ENCODE assay signal across 17 cellular contexts in genomic region chr22:44179989-44180705, GRCh38. TPM values are rescaled to one million over a fixed set of nuclear protein-coding genes. Genes with fewer than 3 reads are reported as not detected.
A peak's percentile ranks its signal among the peaks of the same experiment; 100 is the strongest.
DNase-seq lines count a peak whose midpoint lies in the region; ATAC-seq and TF ChIP-seq lines count a peak whose summit lies in the region.
"Had no signal": no experiment of that assay in that cellular context is flagged by ENCODE, and none has a peak within 500 bp of the region (broad histone marks: within the 10 kb centered on the region; RNA-seq: fewer than 3 reads in every experiment).

No MANE protein-coding gene starts in this region.

- CTCF ChIA-PET in HEK293 (lab: Yijun Ruan, JAX) (interaction anchor here (1.1 to 2.0 kb wide), 3 partner anchors 11 to 187 kb away, joined by 3 to 6 read pairs (median 5); no protein-coding TSS in a partner anchor), PC-9 (lab: Charles Lee) (no interaction called here)

- TF ChIP-seq CTCF in CD14-positive monocyte (IDR thresholded peaks at IDR 0.05) = no peak
- TF ChIP-seq CTCF in HEK293 (tag by site-specific recombination; IDR thresholded peaks at IDR 0.05) = no peak
- TF ChIP-seq CTCF in PC-9 (conservative IDR thresholded peaks at IDR 0.05) = no peak

- intact Hi-C loops in CD14-positive monocyte (cut with micrococcal nuclease) = loop anchor here (5.0 to 10.0 kb wide), 4 partner anchors 113 to 445 kb away; partner anchors contain the start of gene RTL6 (in 1 of the 2)
- intact Hi-C loops in PC-9 (cut with micrococcal nuclease; ENCODE audit: unreplicated experiment) = no loop called here

- no peak for ATAC-seq in T-helper 17 cell
- no peak for ATAC-seq in memory B cell (ENCODE audit: low read depth)
- no peak for ATAC-seq in GM21526 (IDR thresholded peaks at IDR 0.05; ENCODE audit: low FRiP score, unreplicated experiment)
- no peak for ATAC-seq in GM18498 (IDR thresholded peaks at IDR 0.05; ENCODE audit: unreplicated experiment)

- H3K27ac ChIP-seq in HEK293 (ENCODE audit: extremely low read depth, low read depth, low read length) (no peak overlapping the region), PC-9 (no peak overlapping the region)
- H3K27ac ChIP-seq: C4-2B had no signal

- H3K9me3 ChIP-seq in HEK293 (ENCODE audit: control insufficient read depth, insufficient read depth, low read depth, low read length) = no peaks in the 10 kb centered on the region
- no peaks in the 10 kb centered on the region for H3K9me3 ChIP-seq in T-helper 17 cell (ENCODE audit: control insufficient read depth, low read length, poor library complexity, severe bottlenecking)
- no peaks in the 10 kb centered on the region for H3K9me3 ChIP-seq in PC-9 (ENCODE audit: insufficient read depth, low read depth)
- H3K9me3 ChIP-seq: sigmoid colon had no signal

- H3K4me1 ChIP-seq in HEK293 (ENCODE audit: control insufficient read depth, insufficient read depth, low read length) (peaks cover 10% of the 10 kb centered on the region), PC-9 (replicated peaks; ENCODE audit: insufficient read depth) (no peaks in the 10 kb centered on the region)
- H3K4me1 ChIP-seq: sigmoid colon had no signal

- H3K27me3 Mint-ChIP-seq in CD14-positive monocyte (ENCODE audit: low read depth in 3 of 3) = no peaks in the 10 kb centered on the region
- H3K27me3 Mint-ChIP-seq in T-helper 17 cell = no peaks in the 10 kb centered on the region
- no peaks in the 10 kb centered on the region for H3K27me3 Mint-ChIP-seq in memory B cell

- peak; percentile 43 for DNase-seq in CD14-positive monocyte (ENCODE audit: low spot score)
- DNase-seq in T-helper 17 cell = no peak
- DNase-seq in memory B cell (ENCODE audit: low spot score in 2 of 2) = no peak
- no peak for DNase-seq in GDM1 (lab: John Stamatoyannopoulos, UW)
- DNase-seq in PC-9 = no peak
- DNase-seq: head of caudate nucleus, HFFc6, left colon, NCI-H1105, NCI-H446, sigmoid colon had no signal

- no peak overlapping the region for H3K4me3 ChIP-seq in HEK293 (ENCODE audit: low read depth, low read length)
- H3K4me3 ChIP-seq in PC-9 = no peak overlapping the region

- POLR2A ChIA-PET in HEK293 (lab: Yijun Ruan, JAX) = no interaction called here
- POLR2A ChIA-PET in PC-9 (lab: Charles Lee; ENCODE audit: unreplicated experiment) = no interaction called here

- H3K4me2 ChIP-seq in PC-9 = no peak overlapping the region

- no peak overlapping the region for H2AFZ ChIP-seq in PC-9

- H3K36me3 Mint-ChIP-seq in CD14-positive monocyte (peaks cover 18 to 22% of the 10 kb centered on the region in 2 donors), T-helper 17 cell (ENCODE audit: low read depth) (no peaks in the 10 kb centered on the region), memory B cell (peaks cover 5% of the 10 kb centered on the region)

- no peaks in the 10 kb centered on the region for H4K20me1 ChIP-seq in PC-9 (ENCODE audit: insufficient read depth)

- H3K9me2 ChIP-seq in PC-9 (ENCODE audit: insufficient read depth) = no peaks in the 10 kb centered on the region

- H3K4me1 Mint-ChIP-seq in CD14-positive monocyte = peaks cover 35% of the 10 kb centered on the region
- peaks cover 19% of the 10 kb centered on the region for H3K4me1 Mint-ChIP-seq in T-helper 17 cell
- H3K4me1 Mint-ChIP-seq in memory B cell = peaks cover 23% of the 10 kb centered on the region
- H3K4me1 Mint-ChIP-seq: nephron had no signal

- H3K27me3 ChIP-seq in PC-9 (ENCODE audit: insufficient read depth, low read depth) = peaks cover 53% of the 10 kb centered on the region; the same call in 1 of the 2 replicates
- H3K27me3 ChIP-seq: sigmoid colon had no signal

- H3K9me3 Mint-ChIP-seq in CD14-positive monocyte (no peaks in the 10 kb centered on the region), memory B cell (no peaks in the 10 kb centered on the region)
- H3K9me3 Mint-ChIP-seq: HFFc6, nephron had no signal

- H3K79me2 ChIP-seq in PC-9 (ENCODE audit: low read depth) = no peaks in the 10 kb centered on the region

- H3K36me3 ChIP-seq in HEK293 (ENCODE audit: control insufficient read depth in 2 of 2, insufficient read depth in 1 of 2, low read length in 2 of 2) (no peaks in the 10 kb centered on the region), PC-9 (ENCODE audit: low read depth) (no peaks in the 10 kb centered on the region)
- H3K36me3 ChIP-seq: sigmoid colon had no signal

- H3K4me3 Mint-ChIP-seq in CD14-positive monocyte (peak overlapping the region; percentile 90 to 95), T-helper 17 cell (peak overlapping the region; percentile 97), memory B cell (peak overlapping the region; percentile 90)
- H3K4me3 Mint-ChIP-seq: HFFc6, nephron had no signal

- no TSS peak for BruUV-seq in PC-9 (replicated peaks; lab: Mats Ljungman, UMichigan)

- H3F3A ChIP-seq in PC-9 (ENCODE audit: insufficient read depth, low read depth) = no peaks in the 10 kb centered on the region

- H3K27ac Mint-ChIP-seq in CD14-positive monocyte = peak overlapping the region; percentile 96 to 100 (median 98)
- H3K27ac Mint-ChIP-seq in T-helper 17 cell = peak overlapping the region; percentile 96
- H3K27ac Mint-ChIP-seq in memory B cell = peak overlapping the region; percentile 93
- H3K27ac Mint-ChIP-seq: HFFc6, nephron had no signal

TF ChIP-seq in HEK293, 187 proteins besides CTCF, POLR2A, EP300 and RAD21:
- TF ChIP-seq ZIC2 (tag by site-specific recombination; IDR thresholded peaks at IDR 0.05) (peak; percentile 66), ZNF768 (tag by site-specific recombination; IDR thresholded peaks at IDR 0.05) (no peak)
TF ChIP-seq in HEK293: peak in this region for 1.

RNA-seq across cellular contexts. Expression of gene PARVG, which starts 0.6 kb away (rescaled TPM):
- 100 to 1,000 TPM; 169 to 190 TPM for polyA plus RNA-seq in CD14-positive monocyte
- total RNA-seq in T-helper 17 cell = 10 to 100 TPM; 89.1 to 94.7 TPM
- 0.20 TPM in 1 of 2 replicates, not detected in the other for total RNA-seq in PC-9 (2021)
- total RNA-seq: HFFc6 had no signal
- polyA plus RNA-seq: endothelial cell of umbilical vein had no signal

Comparison
In these comparisons a context has a peak if more than half of its experiments do, and no peak if none do; other contexts are left out.
1. RNA of gene PARVG, which starts 0.6 kb away (total RNA-seq): 89.1 to 94.7 TPM in T-helper 17 cell; 0.20 TPM in PC-9; every median in the first group is over 10 times any median in the second.
2. Peak in every context shown above with its lines, with median percentiles within 50 percentile points of each other: H3K27ac Mint-ChIP-seq and H3K4me3 Mint-ChIP-seq.